In genomic region chr2:118088051-118089014, GRCh38 we compare ENCODE assay signal across 8 cellular contexts. TPM values are rescaled to one million over a fixed set of nuclear protein-coding genes. Genes with fewer than 3 reads are reported as not detected.
DNase-seq lines count a peak whose midpoint lies in the region; ATAC-seq, FAIRE-seq and TF ChIP-seq lines count a peak whose summit lies in the region.

Gene INSIG2, plus strand, starts transcription at chr2:118088471. Its CDS starts 8,086 bp downstream, at chr2:118096557.

- H3K4me2 ChIP-seq in keratinocyte (ENCODE audit: control insufficient read depth, extremely low read depth, insufficient read depth, low read depth, low read length) = peak within 1 kb of the TSS; percentile 94

- peak within 1 kb of the TSS; percentile 78 for H3K27ac Mint-ChIP-seq in central memory CD8-positive, alpha-beta T cell (ENCODE audit: low read depth)

- peak; percentile 11; the same call in 1 of the 2 replicates for TF ChIP-seq CTCF in AG10803 (conservative IDR thresholded peaks at IDR 0.05; ENCODE audit: low read length)
- peak in 1 of 3 experiments; percentile 35 for TF ChIP-seq CTCF in keratinocyte (optimal IDR thresholded peaks at IDR 0.05 in 1 of 3, IDR thresholded peaks at IDR 0.05 in 1 of 3, conservative IDR thresholded peaks at IDR 0.05 in 1 of 3; ENCODE audit: extremely low read depth in 1 of 3, insufficient read depth in 2 of 3, low read length in 3 of 3)

- peaks cover 45% of the 10 kb centered on the region for H3K79me2 ChIP-seq in keratinocyte (ENCODE audit: control insufficient read depth, insufficient read depth, low read length)

- H3K9me3 ChIP-seq in keratinocyte (ENCODE audit: control insufficient read depth, low read depth, low read length) = no peaks in the 10 kb centered on the region

- H3K27me3 Mint-ChIP-seq in central memory CD8-positive, alpha-beta T cell = no peaks in the 10 kb centered on the region

- DNase-seq in AG10803 (ENCODE audit: low read depth) (peak; percentile 93), NCI-H345 treated with DMSO at 0.1 percent for 48 hours (lab: John Stamatoyannopoulos, UW; ENCODE audit: unreplicated experiment) (peak; percentile 93), keratinocyte (ENCODE audit: low read depth, low spot score) (peak; percentile 83)
- DNase-seq in activated CD4-positive, CD25-positive, alpha-beta regulatory T cell (lab: John Stamatoyannopoulos, UW) = peak; percentile 72 to 79 (median 78)
- DNase-seq in central memory CD8-positive, alpha-beta T cell (ENCODE audit: low spot score in 2 of 2) = peak; percentile 72 to 80
- DNase-seq in stimulated activated CD4-positive, alpha-beta T cell treated with anti-CD3 and anti-CD28 coated beads, Interleukin-15, amount 100 ng/mL, for 1 hour (ENCODE audit: low read depth in 1 of 2, low spot score in 1 of 2) = peak; percentile 75 to 78

- no peaks in the 10 kb centered on the region for H3K36me3 ChIP-seq in keratinocyte (ENCODE audit: control insufficient read depth in 2 of 2, extremely low read depth in 1 of 2, insufficient read depth in 2 of 2, low read length in 2 of 2)

- H3K4me1 Mint-ChIP-seq in central memory CD8-positive, alpha-beta T cell = peaks cover 14% of the 10 kb centered on the region

- FAIRE-seq in keratinocyte (lab: Jason Lieb, UNC) = peak; percentile 91

- peak within 1 kb of the TSS; percentile 97 for H2AFZ ChIP-seq in keratinocyte (ENCODE audit: control insufficient read depth, low read length)

- ATAC-seq in GM19023 (IDR thresholded peaks at IDR 0.05; ENCODE audit: unreplicated experiment) (peak; percentile 96), HG03280 (IDR thresholded peaks at IDR 0.05; ENCODE audit: unreplicated experiment) (peak; percentile 95)
- peak; percentile 87 for ATAC-seq in central memory CD8-positive, alpha-beta T cell (replicated peaks; ENCODE audit: extremely low read depth, poor library complexity, severe bottlenecking)

- H3K36me3 Mint-ChIP-seq in central memory CD8-positive, alpha-beta T cell (ENCODE audit: insufficient read depth) = peaks cover 2% of the 10 kb centered on the region

- H3K9me3 Mint-ChIP-seq in central memory CD8-positive, alpha-beta T cell = no peaks in the 10 kb centered on the region

- peak within 1 kb of the TSS; percentile 91 for H3K9ac ChIP-seq in keratinocyte (ENCODE audit: control insufficient read depth, extremely low read depth, insufficient read depth, low read length)

- no peaks in the 10 kb centered on the region for H3K9me1 ChIP-seq in keratinocyte (ENCODE audit: control insufficient read depth, extremely low read depth, insufficient read depth, low read length)

- H3K4me3 ChIP-seq in AG10803 (ENCODE audit: low read length) (peak within 1 kb of the TSS; percentile 95), keratinocyte (ENCODE audit: control insufficient read depth in 2 of 3, extremely low read depth in 1 of 3, insufficient read depth in 2 of 3, low read depth in 1 of 3, low read length in 3 of 3) (peak within 1 kb of the TSS; percentile 97 to 98 (median 98))

- peak within 1 kb of the TSS; percentile 95 for H3K27ac ChIP-seq in keratinocyte (ENCODE audit: control insufficient read depth, insufficient read depth, low read length)

- H3K27me3 ChIP-seq in keratinocyte (ENCODE audit: control insufficient read depth, extremely low read depth, insufficient read depth, low read length) = no peaks in the 10 kb centered on the region

- no peaks in the 10 kb centered on the region for H4K20me1 ChIP-seq in keratinocyte (ENCODE audit: control insufficient read depth, extremely low read depth, insufficient read depth, low read length)

- dilution Hi-C loops in keratinocyte (cut with MboI; ENCODE audit: extremely low pct_ligation_motif_present, low sequenced_read_pairs) = no loop called here

- H3K4me1 ChIP-seq in keratinocyte (ENCODE audit: control insufficient read depth, extremely low read depth, insufficient read depth, low read length) = peaks cover 12% of the 10 kb centered on the region

- H3K4me3 Mint-ChIP-seq in central memory CD8-positive, alpha-beta T cell = peak within 1 kb of the TSS; percentile 91

RNA-seq across cellular contexts. Expression of gene INSIG2, which starts in this region (rescaled TPM):
- polyA plus RNA-seq in keratinocyte = 16.2 to 28.6 TPM (median 19.4 TPM) in 3 replicates
- polyA plus RNA-seq in keratinocyte (2011; ENCODE audit: low read depth) = 14.5 TPM
- polyA plus RNA-seq in keratinocyte (2011; cell fraction: cytosol; rRNA removed) = 8.6 and 17.8 TPM in 2 replicates
- 17.1 and 22.3 TPM in 2 replicates for polyA plus RNA-seq in keratinocyte (2011; cell fraction: nucleus; rRNA removed)
- polyA plus RNA-seq in keratinocyte (2012; ENCODE audit: low replicate concordance) = 12.7 and 34.4 TPM in 2 replicates
- polyA minus RNA-seq in keratinocyte = 5.7 to 28.0 TPM (median 13.3 TPM) in 3 replicates
- polyA minus RNA-seq in keratinocyte (2011; cell fraction: cytosol; rRNA and poly(A)+ RNA removed) = 3.6 TPM
- 7.0 and 14.0 TPM in 2 replicates for polyA minus RNA-seq in keratinocyte (2011; cell fraction: nucleus; rRNA and poly(A)+ RNA removed)

Comparison
In these comparisons a context has a peak if more than half of its experiments do, and no peak if none do; other contexts are left out.
1. Peak in every context shown above with its lines: DNase-seq, ATAC-seq, H3K4me3 ChIP-seq and H3K27ac ChIP-seq.